In genomic region chr5:161138751-161139455, GRCh38 we compare ENCODE assay signal across 25 cellular contexts.
A peak's percentile ranks its signal among the peaks of the same experiment; 100 is the strongest.
DNase-seq lines count a peak whose midpoint lies in the region; ATAC-seq and TF ChIP-seq lines count a peak whose summit lies in the region.
"Had no signal": no experiment of that assay in that cellular context is flagged by ENCODE, and none has a peak within 500 bp of the region (broad histone marks: within the 10 kb centered on the region; RNA-seq: fewer than 3 reads in every experiment).

No MANE protein-coding gene starts in this region.

- no peak overlapping the region for H3K4me3 Mint-ChIP-seq in effector memory CD8-positive, alpha-beta T cell
- H3K4me3 Mint-ChIP-seq: activated CD4-positive, alpha-beta memory T cell treated with anti-CD3 and anti-CD28 coated beads for 36 hours; natural killer cell treated with Interleukin-12 subunit alpha and Interleukin-12 subunit beta and Interleukin-15 and Interleukin-18, amount 100 ng/mL, for 72 hours; stimulated activated naive CD8-positive, alpha-beta T cell treated with anti-CD3 and anti-CD28 coated beads, Interleukin-15, amount 100 ng/mL, for 72 hours; T-cell had no signal

- ATAC-seq in GM18511 (IDR thresholded peaks at IDR 0.05; ENCODE audit: unreplicated experiment) (peak; percentile 61), GM21529 (IDR thresholded peaks at IDR 0.05; ENCODE audit: unreplicated experiment) (peak; percentile 65), HG03354 (IDR thresholded peaks at IDR 0.05; ENCODE audit: poor library complexity, severe bottlenecking, unreplicated experiment) (peak; percentile 64)
- no peak for ATAC-seq in effector memory CD8-positive, alpha-beta T cell (replicated peaks)
- ATAC-seq: activated CD4-positive, CD25-positive, alpha-beta regulatory T cell treated with anti-CD3 and anti-CD28 coated beads, Interleukin-2, amount 50 U/mL, for 24 hours; K562; natural killer cell treated with Interleukin-12 subunit alpha and Interleukin-12 subunit beta and Interleukin-15 and Interleukin-18, amount 100 ng/mL, for 72 hours; stimulated activated naive CD8-positive, alpha-beta T cell treated with anti-CD3 and anti-CD28 coated beads, Interleukin-15, amount 100 ng/mL, for 72 hours; T-cell had no signal

- no peaks in the 10 kb centered on the region for H3K9me3 ChIP-seq in neural cell (ENCODE audit: low read length)
- H3K9me3 ChIP-seq: transverse colon had no signal

- no peak for TF ChIP-seq CTCF in neural cell (IDR thresholded peaks at IDR 0.05; ENCODE audit: poor library complexity, severe bottlenecking)

- no peaks in the 10 kb centered on the region for H3F3A ChIP-seq in neural cell (ENCODE audit: insufficient read depth, low read length, poor library complexity, severe bottlenecking)

- no peak overlapping the region for H3K9ac ChIP-seq in neural cell (ENCODE audit: low read length)

- no peak overlapping the region for H2AFZ ChIP-seq in neural cell (ENCODE audit: low read depth, low read length)

- H4K20me1 ChIP-seq in neural cell (ENCODE audit: insufficient read depth) = no peaks in the 10 kb centered on the region

- no peaks in the 10 kb centered on the region for H3K79me2 ChIP-seq in neural cell (replicated peaks; ENCODE audit: insufficient read depth, low read length)

- H3K27me3 ChIP-seq in neural cell (ENCODE audit: insufficient read depth, low read depth, low read length) = no peaks in the 10 kb centered on the region
- H3K27me3 ChIP-seq: transverse colon had no signal

- H3K27me3 Mint-ChIP-seq in effector memory CD8-positive, alpha-beta T cell = no peaks in the 10 kb centered on the region
- H3K27me3 Mint-ChIP-seq: activated CD4-positive, alpha-beta memory T cell treated with anti-CD3 and anti-CD28 coated beads for 36 hours; natural killer cell treated with Interleukin-12 subunit alpha and Interleukin-12 subunit beta and Interleukin-15 and Interleukin-18, amount 100 ng/mL, for 72 hours; stimulated activated naive CD8-positive, alpha-beta T cell treated with anti-CD3 and anti-CD28 coated beads, Interleukin-15, amount 100 ng/mL, for 72 hours had no signal

- no peaks in the 10 kb centered on the region for H3K4me1 Mint-ChIP-seq in effector memory CD8-positive, alpha-beta T cell (ENCODE audit: low read depth in 2 of 2)
- H3K4me1 Mint-ChIP-seq: stimulated activated naive CD8-positive, alpha-beta T cell treated with anti-CD3 and anti-CD28 coated beads, Interleukin-15, amount 100 ng/mL, for 72 hours; T-cell had no signal

- H3K4me2 ChIP-seq in neural cell (ENCODE audit: low read length) = no peak overlapping the region

- no peaks in the 10 kb centered on the region for H3K9me2 ChIP-seq in neural cell (ENCODE audit: insufficient read depth, low read length)

- no peak overlapping the region for H3K27ac ChIP-seq in neural cell (ENCODE audit: low read length)
- H3K27ac ChIP-seq: epithelial cell of prostate, RWPE1, transverse colon had no signal

- no peak for TF ChIP-seq RAD21 in neural cell (conservative IDR thresholded peaks at IDR 0.05)

- H3K27ac Mint-ChIP-seq in effector memory CD8-positive, alpha-beta T cell = no peak overlapping the region
- H3K27ac Mint-ChIP-seq: activated CD4-positive, alpha-beta memory T cell treated with anti-CD3 and anti-CD28 coated beads for 36 hours; natural killer cell treated with Interleukin-12 subunit alpha and Interleukin-12 subunit beta and Interleukin-15 and Interleukin-18, amount 100 ng/mL, for 72 hours; stimulated activated naive CD8-positive, alpha-beta T cell treated with anti-CD3 and anti-CD28 coated beads, Interleukin-15, amount 100 ng/mL, for 72 hours; T-cell had no signal

- no peaks in the 10 kb centered on the region for H3K36me3 ChIP-seq in neural cell (ENCODE audit: insufficient read depth, low read length)
- H3K36me3 ChIP-seq: transverse colon had no signal

- no peak overlapping the region for H3K4me3 ChIP-seq in neural cell (ENCODE audit: low read length)
- H3K4me3 ChIP-seq: K562, skin epidermis, transverse colon had no signal

- peak; percentile 77 for TF ChIP-seq EP300 in neural cell (conservative IDR thresholded peaks at IDR 0.05; ENCODE audit: poor library complexity, severe bottlenecking)

- no peaks in the 10 kb centered on the region for H3K36me3 Mint-ChIP-seq in effector memory CD8-positive, alpha-beta T cell (ENCODE audit: insufficient read depth)
- H3K36me3 Mint-ChIP-seq: activated CD4-positive, alpha-beta memory T cell treated with anti-CD3 and anti-CD28 coated beads for 36 hours; natural killer cell treated with Interleukin-12 subunit alpha and Interleukin-12 subunit beta and Interleukin-15 and Interleukin-18, amount 100 ng/mL, for 72 hours; T-cell had no signal

- DNase-seq in T1000 (lab: John Stamatoyannopoulos, UW) = no peak
- no peak for DNase-seq in effector memory CD8-positive, alpha-beta T cell
- DNase-seq in GF-D8 (lab: John Stamatoyannopoulos, UW) = no peak
- DNase-seq: ACHN; activated CD4-positive, alpha-beta memory T cell treated with anti-CD3 and anti-CD28 coated beads for 36 hours; activated CD8-positive, alpha-beta memory T cell treated with anti-CD3 and anti-CD28 coated beads, Interleukin-2, amount 50 U/mL, for 4 hours; activated naive CD4-positive, alpha-beta T cell treated with anti-CD3 and anti-CD28 coated beads, Interleukin-2, amount 50 U/mL, for 16 hours; amniotic stem cell; DMS153; NCI-H1417; NCI-H2081 treated with DMSO at 0.1 percent for 48 hours; NCI-H345; stimulated activated naive CD8-positive, alpha-beta T cell treated with anti-CD3 and anti-CD28 coated beads, Interleukin-15, amount 100 ng/mL, for 72 hours; T-cell; transverse colon had no signal

- peaks cover 0 to 3% of the 10 kb centered on the region in 2 donors for H3K9me3 Mint-ChIP-seq in effector memory CD8-positive, alpha-beta T cell

TF ChIP-seq in neural cell, 6 proteins besides CTCF, POLR2A, EP300 and RAD21:
- TF ChIP-seq REST (IDR thresholded peaks at IDR 0.05; ENCODE audit: borderline replicate concordance) = no peak
- peak; percentile 38 for TF ChIP-seq POLR2AphosphoS5 (IDR thresholded peaks at IDR 0.05)
